Comparison of ENCODE assay signal across 2 cellular contexts in the genomic region with DNA sequence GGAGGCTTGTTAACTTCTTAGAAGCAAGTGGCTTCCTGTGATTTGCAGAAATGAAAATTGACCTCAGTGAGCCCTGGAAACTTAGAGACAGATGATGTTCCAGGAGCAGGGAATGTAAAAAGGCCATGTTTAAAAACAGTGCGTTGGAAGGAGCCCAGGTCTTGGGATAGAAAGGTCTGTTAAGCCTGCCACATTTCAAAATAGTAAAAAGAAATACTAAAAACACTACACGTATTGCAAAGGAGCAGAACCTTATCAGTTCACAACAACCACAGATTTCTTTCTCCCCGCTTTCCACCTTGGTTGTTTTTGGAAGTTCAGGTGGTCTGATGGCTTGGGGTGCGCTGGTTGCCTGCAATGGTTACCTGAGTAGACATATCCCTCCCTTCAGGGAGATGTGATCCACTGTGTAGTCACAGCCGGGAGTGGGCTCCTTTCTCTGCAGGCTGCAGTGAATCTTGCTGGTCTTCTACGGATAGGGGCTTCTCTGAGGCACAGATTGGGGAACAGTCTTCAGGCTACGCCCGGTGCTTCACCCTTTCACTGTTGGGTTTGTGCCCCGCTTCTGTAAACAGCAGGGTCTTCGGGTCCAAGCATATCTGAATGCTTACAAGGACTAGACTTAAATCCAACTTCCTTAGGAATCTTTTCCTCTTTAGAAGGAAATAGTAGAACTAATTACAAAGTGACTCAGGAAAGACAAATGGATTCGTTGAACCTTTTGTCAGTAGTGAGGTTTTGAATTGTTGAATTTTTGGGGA.
TF ChIP-seq lines count a peak whose summit lies in the region.

No MANE protein-coding gene starts in this region.

TF ChIP-seq in A549, 52 proteins besides CTCF, POLR2A, EP300 and RAD21:
- TF ChIP-seq HDAC2 (IDR thresholded peaks at IDR 0.05) (no peak), SMC3 (IDR thresholded peaks at IDR 0.05) (no peak), CHD2 (IDR thresholded peaks at IDR 0.05; ENCODE audit: low read length, partially characterized antibody) (no peak)
- TF ChIP-seq, protein P1, sequence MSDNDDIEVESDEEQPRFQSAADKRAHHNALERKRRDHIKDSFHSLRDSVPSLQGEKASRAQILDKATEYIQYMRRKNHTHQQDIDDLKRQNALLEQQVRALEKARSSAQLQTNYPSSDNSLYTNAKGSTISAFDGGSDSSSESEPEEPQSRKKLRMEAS (IDR thresholded peaks at IDR 0.05): peak; percentile 37; the same call in 1 of the 2 replicates
- TF ChIP-seq, protein P2, sequence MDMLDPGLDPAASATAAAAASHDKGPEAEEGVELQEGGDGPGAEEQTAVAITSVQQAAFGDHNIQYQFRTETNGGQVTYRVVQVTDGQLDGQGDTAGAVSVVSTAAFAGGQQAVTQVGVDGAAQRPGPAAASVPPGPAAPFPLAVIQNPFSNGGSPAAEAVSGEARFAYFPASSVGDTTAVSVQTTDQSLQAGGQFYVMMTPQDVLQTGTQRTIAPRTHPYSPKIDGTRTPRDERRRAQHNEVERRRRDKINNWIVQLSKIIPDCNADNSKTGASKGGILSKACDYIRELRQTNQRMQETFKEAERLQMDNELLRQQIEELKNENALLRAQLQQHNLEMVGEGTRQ (IDR thresholded peaks at IDR 0.05): no peak

TF ChIP-seq in GM12878, 131 proteins besides CTCF, POLR2A, EP300 and RAD21:
- TF ChIP-seq, protein P3, sequence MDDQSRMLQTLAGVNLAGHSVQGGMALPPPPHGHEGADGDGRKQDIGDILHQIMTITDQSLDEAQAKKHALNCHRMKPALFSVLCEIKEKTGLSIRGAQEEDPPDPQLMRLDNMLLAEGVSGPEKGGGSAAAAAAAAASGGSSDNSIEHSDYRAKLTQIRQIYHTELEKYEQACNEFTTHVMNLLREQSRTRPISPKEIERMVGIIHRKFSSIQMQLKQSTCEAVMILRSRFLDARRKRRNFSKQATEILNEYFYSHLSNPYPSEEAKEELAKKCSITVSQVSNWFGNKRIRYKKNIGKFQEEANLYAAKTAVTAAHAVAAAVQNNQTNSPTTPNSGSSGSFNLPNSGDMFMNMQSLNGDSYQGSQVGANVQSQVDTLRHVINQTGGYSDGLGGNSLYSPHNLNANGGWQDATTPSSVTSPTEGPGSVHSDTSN (IDR thresholded peaks at IDR 0.05; ENCODE audit: insufficient replicate concordance, low read depth, low read length): no peak
- peak; percentile 90; the same call in 1 of the 2 replicates for TF ChIP-seq EZH2 (IDR thresholded peaks at IDR 0.05; ENCODE audit: borderline replicate concordance, control insufficient read depth, low read depth, low read length)
